ENCODE assay signal across 22 cellular contexts in the genomic region with DNA sequence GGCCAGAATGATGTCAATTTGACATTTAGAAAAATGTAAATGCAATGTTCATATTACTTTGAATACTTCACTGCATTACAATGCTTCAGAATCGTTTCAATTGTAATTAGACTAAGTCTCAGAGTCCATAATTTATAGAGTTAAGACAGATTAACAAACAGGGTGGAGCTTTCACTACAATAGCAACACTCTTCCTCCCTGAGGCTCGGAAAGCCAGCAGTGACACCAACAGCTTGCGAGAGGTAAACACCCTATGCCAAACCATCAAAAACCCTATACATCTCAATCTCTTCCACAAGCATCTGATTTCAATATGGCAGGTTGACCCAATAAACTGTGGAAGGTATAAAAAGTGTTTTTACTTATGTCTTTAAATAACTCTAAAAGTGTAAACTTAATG.
A peak's percentile ranks its signal among the peaks of the same experiment; 100 is the strongest.
DNase-seq lines count a peak whose midpoint lies in the region; ATAC-seq, FAIRE-seq and TF ChIP-seq lines count a peak whose summit lies in the region.
"Had no signal": no experiment of that assay in that cellular context is flagged by ENCODE, and none has a peak within 500 bp of the region (broad histone marks: within the 10 kb centered on the region; RNA-seq: fewer than 3 reads in every experiment).

No MANE protein-coding gene starts in this region.

- no peak overlapping the region for H3K4me2 ChIP-seq in H1 (ENCODE audit: insufficient read depth in 1 of 2, low read depth in 2 of 2, low read length in 2 of 2)
- H3K4me2 ChIP-seq: GM23338, KMS-11 had no signal

- peaks cover 2 to 17% (median 9%) of the 10 kb centered on the region in 4 experiments; a peak in 4 of 7 replicates for H3K4me1 ChIP-seq in H1 (replicated peaks in 1 of 4; ENCODE audit: control insufficient read depth in 3 of 4, insufficient read depth in 4 of 4, low read length in 3 of 4)

- no peak overlapping the region for H3K9ac ChIP-seq in H1 (replicated peaks in 1 of 4; ENCODE audit: extremely low read depth in 1 of 4, low read depth in 3 of 4, low read length in 3 of 4)
- H3K9ac ChIP-seq: KMS-11 had no signal

- H3K4ac ChIP-seq in H1 (replicated peaks; ENCODE audit: insufficient read length, low read depth, low read length), result no peak overlapping the region

- H3K23ac ChIP-seq in H1 (ENCODE audit: insufficient read length), result no peak overlapping the region

- peak; percentile 47 to 56 for TF ChIP-seq RAD21 in H1 (IDR thresholded peaks at IDR 0.05 in 1 of 2, conservative IDR thresholded peaks at IDR 0.05 in 1 of 2; ENCODE audit: low read depth in 2 of 2, low read length in 2 of 2)

- TF ChIP-seq CTCF in H1 (IDR thresholded peaks at IDR 0.05; ENCODE audit: control extremely low read depth in 1 of 3, insufficient read depth in 1 of 3, low read depth in 1 of 3, low read length in 3 of 3), result peak in 1 of 3 experiments; percentile 21; a peak in 1 of 4 replicates

- H4K20me1 ChIP-seq in H1 (replicated peaks in 1 of 2; ENCODE audit: control insufficient read depth in 1 of 2, insufficient read depth in 2 of 2, low read length in 2 of 2), result no peaks in the 10 kb centered on the region

- no peak overlapping the region for H2BK120ac ChIP-seq in H1 (replicated peaks; ENCODE audit: low read depth, low read length)

- no peak for ATAC-seq in HG03025 (IDR thresholded peaks at IDR 0.05; ENCODE audit: low FRiP score, unreplicated experiment)
- ATAC-seq: GM12878, GM23338, HepG2, Right ventricle myocardium inferior had no signal

- no peak overlapping the region for H2BK15ac ChIP-seq in H1 (ENCODE audit: low read length)

- no peak for TF ChIP-seq EP300 in H1 (IDR thresholded peaks at IDR 0.05; ENCODE audit: borderline replicate concordance in 1 of 2, low read depth in 2 of 2, low read length in 2 of 2)

- H4K8ac ChIP-seq in H1 (ENCODE audit: extremely low read depth, insufficient read depth, low read length), result no peak overlapping the region

- no peak overlapping the region for H3K4me3 ChIP-seq in H1 (ENCODE audit: extremely low read depth in 1 of 4, insufficient read depth in 2 of 4, low read depth in 3 of 4, low read length in 4 of 4)
- H3K4me3 ChIP-seq: GM12878, GM23338 had no signal

- no peaks in the 10 kb centered on the region for H3K36me3 ChIP-seq in H1 (ENCODE audit: control insufficient read depth in 2 of 4, insufficient read depth in 4 of 4, low read length in 3 of 4)

- H3K27ac ChIP-seq in H1 (ENCODE audit: low read depth, low read length), result no peak overlapping the region
- peak overlapping the region; percentile 23 for H3K27ac ChIP-seq in substantia nigra (ENCODE audit: low read depth, low read length, poor library complexity, severe bottlenecking)
- H3K27ac ChIP-seq: 22Rv1, KMS-11 had no signal

- H3K9me3 ChIP-seq in H1 (ENCODE audit: insufficient read depth in 2 of 2, low read depth in 1 of 2, low read length in 1 of 2), result no peaks in the 10 kb centered on the region

- H2AK5ac ChIP-seq in H1 (ENCODE audit: low read depth, low read length), result no peak overlapping the region

- peaks cover 0 to 43% of the 10 kb centered on the region in 2 experiments; a peak in 2 of 4 replicates for H3K79me2 ChIP-seq in H1 (ENCODE audit: control insufficient read depth in 1 of 2, insufficient read depth in 2 of 2, low read length in 2 of 2)

- no peak overlapping the region for H4K5ac ChIP-seq in H1 (ENCODE audit: insufficient read length, low read depth, low read length)

- FAIRE-seq in H1 (lab: Jason Lieb, UNC), result no peak
- FAIRE-seq: GM12878, HepG2, RCC 7860 had no signal

- H3K18ac ChIP-seq in H1 (ENCODE audit: extremely low read depth, low read length), result no peak overlapping the region

- DNase-seq in NCI-H82 (lab: John Stamatoyannopoulos, UW) (peak; percentile 48), NCI-H82 treated with DMSO at 0.1 percent for 48 hours (lab: John Stamatoyannopoulos, UW; ENCODE audit: unreplicated experiment) (no peak), H1 (ENCODE audit: low read depth in 1 of 2, low spot score in 2 of 2) (no peak), medulla oblongata (ENCODE audit: extremely low spot score) (peak; percentile 60), substantia nigra (lab: John Stamatoyannopoulos, UW) (peak in 4 of 49 donors; percentile 15 to 46 (median 22)), COR-L47 (lab: John Stamatoyannopoulos, UW) (no peak), NCI-H187 treated with DMSO at 0.1 percent for 48 hours (lab: John Stamatoyannopoulos, UW) (no peak)
- DNase-seq: DMS153, GF-D8, HFFc6, NCI-H1417 treated with DMSO at 0.1 percent for 48 hours, NCI-H1930, NCI-H2171, NCI-H526 had no signal

- no peak overlapping the region for H2AFZ ChIP-seq in H1 (ENCODE audit: low read length)
- H2AFZ ChIP-seq: GM23338 had no signal

- WGBS in H1 (ENCODE audit: extremely low coverage in 1 of 2, insufficient coverage in 1 of 2, insufficient read length in 1 of 2, insufficient replicate concordance in 2 of 2, low coverage in 1 of 2, low lambda C conversion rate in 2 of 2, missing lambda C conversion rate in 1 of 2), 2 experiments, result 87% methylated on average over 3 of the region's 3 CpGs; no CpG with 5 or more reads in 1 of the 2 experiments

- no peak overlapping the region; the same call in 1 of the 2 replicates for H2BK12ac ChIP-seq in H1 (ENCODE audit: low read depth, low read length)

- CTCF ChIA-PET in H1 (lab: Charles Lee; ENCODE audit: partially characterized antibody), result interaction anchor here (0.7 to 1.3 kb wide), 5 partner anchors 10 to 282 kb away, joined by 3 to 5 read pairs (median 3); no protein-coding TSS in a partner anchor

- no peak overlapping the region for H3K56ac ChIP-seq in H1 (replicated peaks; ENCODE audit: insufficient read length, low read depth, low read length)

- peaks cover 2% of the 10 kb centered on the region; the same call in 1 of the 2 replicates for H3K79me1 ChIP-seq in H1 (ENCODE audit: low read depth, low read length)

- no peak overlapping the region for H2BK5ac ChIP-seq in H1 (ENCODE audit: low read depth, low read length)

- no peaks in the 10 kb centered on the region for H3K23me2 ChIP-seq in H1 (ENCODE audit: low read depth, low read length)

- H3K27me3 ChIP-seq in H1 (replicated peaks in 1 of 4; ENCODE audit: control insufficient read depth in 3 of 4, extremely low read depth in 1 of 4, insufficient read depth in 3 of 4, low read length in 3 of 4), result no peaks in the 10 kb centered on the region

- no peak for TF ChIP-seq POLR2A in H1 (IDR thresholded peaks at IDR 0.05; ENCODE audit: control extremely low read depth in 1 of 2, low read depth in 2 of 2, low read length in 2 of 2)

- H4K91ac ChIP-seq in H1 (replicated peaks; ENCODE audit: insufficient read length, low read length), result no peak overlapping the region

- no peak overlapping the region for H2BK20ac ChIP-seq in H1 (ENCODE audit: low read length)

- no peak overlapping the region for H3K14ac ChIP-seq in H1 (ENCODE audit: insufficient read length)

- POLR2A ChIA-PET in H1 (lab: Charles Lee; ENCODE audit: partially characterized antibody), result interaction anchor here (1.1 kb wide), 1 partner anchor 16 kb away, joined by 3 read pairs; no protein-coding TSS in a partner anchor

TF ChIP-seq in H1, 55 proteins besides CTCF, POLR2A, EP300 and RAD21 (continues in another document):
- TF ChIP-seq, protein P1, sequence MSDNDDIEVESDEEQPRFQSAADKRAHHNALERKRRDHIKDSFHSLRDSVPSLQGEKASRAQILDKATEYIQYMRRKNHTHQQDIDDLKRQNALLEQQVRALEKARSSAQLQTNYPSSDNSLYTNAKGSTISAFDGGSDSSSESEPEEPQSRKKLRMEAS (IDR thresholded peaks at IDR 0.05), result no peak
- TF ChIP-seq, protein P2, sequence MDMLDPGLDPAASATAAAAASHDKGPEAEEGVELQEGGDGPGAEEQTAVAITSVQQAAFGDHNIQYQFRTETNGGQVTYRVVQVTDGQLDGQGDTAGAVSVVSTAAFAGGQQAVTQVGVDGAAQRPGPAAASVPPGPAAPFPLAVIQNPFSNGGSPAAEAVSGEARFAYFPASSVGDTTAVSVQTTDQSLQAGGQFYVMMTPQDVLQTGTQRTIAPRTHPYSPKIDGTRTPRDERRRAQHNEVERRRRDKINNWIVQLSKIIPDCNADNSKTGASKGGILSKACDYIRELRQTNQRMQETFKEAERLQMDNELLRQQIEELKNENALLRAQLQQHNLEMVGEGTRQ (IDR thresholded peaks at IDR 0.05; ENCODE audit: low read length), result no peak

Comparison
In these comparisons a context has a peak if more than half of its experiments do, and no peak if none do; other contexts are left out.
1. DNase-seq: peak in NCI-H82 (single experiment) and medulla oblongata (single experiment); none in NCI-H82 treated with DMSO at 0.1 percent for 48 hours (single experiment), H1 (0 of 2), COR-L47 (single experiment) and NCI-H187 treated with DMSO at 0.1 percent for 48 hours (single experiment).